ENCODE assay signal across 14 cellular contexts in genomic region chr2:42106257-42106816, GRCh38. TPM values are rescaled to one million over a fixed set of nuclear protein-coding genes. Genes with fewer than 3 reads are reported as not detected.
DNase-seq lines count a peak whose midpoint lies in the region; ATAC-seq and TF ChIP-seq lines count a peak whose summit lies in the region.
"Had no signal": no experiment of that assay in that cellular context is flagged by ENCODE, and none has a peak within 500 bp of the region (broad histone marks: within the 10 kb centered on the region; RNA-seq: fewer than 3 reads in every experiment).

No MANE protein-coding gene starts in this region.

- no peak for TF ChIP-seq CTCF in GM23338 (conservative IDR thresholded peaks at IDR 0.05; ENCODE audit: low read depth in 2 of 2)

- peaks cover 3% of the 10 kb centered on the region; the same call in 1 of the 2 replicates for H3K9me2 ChIP-seq in GM23338 (ENCODE audit: insufficient read depth)

- H3K9me3 Mint-ChIP-seq in GM23338 = no peaks in the 10 kb centered on the region
- H3K9me3 Mint-ChIP-seq: effector memory CD8-positive, alpha-beta T cell; memory B cell had no signal

- H3K4me2 ChIP-seq in GM23338 (peak overlapping the region; percentile 12), mesenchymal stem cell (ENCODE audit: low read length, poor library complexity, severe bottlenecking) (no peak overlapping the region)

- H3K27me3 ChIP-seq in GM23338 (ENCODE audit: insufficient read depth) = 0 out of 2 replicates have a peak, but pooled peaks cover 5% of the 10 kb centered on the region
- no peaks in the 10 kb centered on the region for H3K27me3 ChIP-seq in mesenchymal stem cell (ENCODE audit: control insufficient read depth in 1 of 2, insufficient read depth in 1 of 2, low read length in 2 of 2)
- H3K27me3 ChIP-seq in thymus (ENCODE audit: control insufficient read depth, insufficient read depth) = no peaks in the 10 kb centered on the region
- H3K27me3 ChIP-seq: MG63, pancreas had no signal

- no peak overlapping the region for H3K14ac ChIP-seq in mesenchymal stem cell (ENCODE audit: low read length in 2 of 2)

- H4K20me1 ChIP-seq in GM23338 (replicated peaks; ENCODE audit: insufficient read depth) = no peaks in the 10 kb centered on the region

- H3K9ac ChIP-seq in SK-N-MC (ENCODE audit: insufficient read length) (no peak overlapping the region), mesenchymal stem cell (ENCODE audit: low read length) (no peak overlapping the region)

- H3K4me1 ChIP-seq in GM23338 (ENCODE audit: insufficient read depth) (peaks cover 36% of the 10 kb centered on the region), mesenchymal stem cell (ENCODE audit: control insufficient read depth, insufficient read depth, low read depth, low read length) (peaks cover 18% of the 10 kb centered on the region), thymus (ENCODE audit: control insufficient read depth, insufficient read depth, low read length) (peaks cover 70% of the 10 kb centered on the region)

- no peak overlapping the region for H3K27ac ChIP-seq in GM23338 (ENCODE audit: low read depth)
- peak overlapping the region; percentile 5; the same call in 1 of the 2 replicates for H3K27ac ChIP-seq in SK-N-MC
- H3K27ac ChIP-seq in mesenchymal stem cell (ENCODE audit: low read length, poor library complexity, severe bottlenecking) = no peak overlapping the region
- H3K27ac ChIP-seq in thymus (ENCODE audit: low read depth) = peak overlapping the region; percentile 100
- no peak overlapping the region for H3K27ac ChIP-seq in substantia nigra (ENCODE audit: low read depth, low read length, poor library complexity, severe bottlenecking)

- H3K4me3 Mint-ChIP-seq in GM23338 = no peak overlapping the region
- H3K4me3 Mint-ChIP-seq: brain; effector memory CD8-positive, alpha-beta T cell; memory B cell; T-helper 17 cell had no signal

- H3K18ac ChIP-seq in mesenchymal stem cell (ENCODE audit: low read depth in 1 of 2, low read length in 2 of 2) = no peak overlapping the region

- no peaks in the 10 kb centered on the region for H3K79me2 ChIP-seq in GM23338 (replicated peaks; ENCODE audit: insufficient read depth)

- H3F3A ChIP-seq in GM23338 (replicated peaks; ENCODE audit: low read depth) = peaks cover 14% of the 10 kb centered on the region

- no peak overlapping the region for H2BK120ac ChIP-seq in mesenchymal stem cell (ENCODE audit: low read depth, low read length)

- peak overlapping the region; percentile 77 for H4K91ac ChIP-seq in mesenchymal stem cell (ENCODE audit: low read length)

- peaks cover 9% of the 10 kb centered on the region for H3K27me3 Mint-ChIP-seq in GM23338 (ENCODE audit: insufficient read depth, low read depth, poor library complexity)
- H3K27me3 Mint-ChIP-seq: brain; effector memory CD8-positive, alpha-beta T cell; memory B cell; T-helper 17 cell had no signal

- H3K23ac ChIP-seq in mesenchymal stem cell (ENCODE audit: low read length in 2 of 2) = no peak overlapping the region

- H3K36me3 Mint-ChIP-seq in GM23338 (ENCODE audit: low read depth) = no peaks in the 10 kb centered on the region
- H3K36me3 Mint-ChIP-seq: brain, memory B cell had no signal

- WGBS in mesenchymal stem cell = 89% methylated on average over 9 of the region's 10 CpGs
- 83% methylated on average over 10 of the region's 10 CpGs for WGBS in thymus

- no peak overlapping the region for H2BK15ac ChIP-seq in mesenchymal stem cell (ENCODE audit: low read depth, poor library complexity, severe bottlenecking)

- no peak overlapping the region for H3K4ac ChIP-seq in mesenchymal stem cell (ENCODE audit: low read depth in 1 of 2, low read length in 2 of 2)

- no peak overlapping the region for H4K8ac ChIP-seq in mesenchymal stem cell (ENCODE audit: low read length)

- DNase-seq in GM23338 (ENCODE audit: low spot score) (no peak), SK-N-MC (ENCODE audit: low read depth, low spot score) (no peak), mesenchymal stem cell (no peak), NCI-H1417 treated with DMSO at 0.1 percent for 48 hours (lab: John Stamatoyannopoulos, UW) (no peak), substantia nigra (lab: John Stamatoyannopoulos, UW) (no peak)
- DNase-seq: MG63 had no signal

- no peak overlapping the region for H2AK5ac ChIP-seq in mesenchymal stem cell (ENCODE audit: low read length, severe bottlenecking)

- H3K9me3 ChIP-seq in SK-N-MC (ENCODE audit: low read depth, low read length) (no peaks in the 10 kb centered on the region), mesenchymal stem cell (ENCODE audit: control insufficient read depth, low read length) (no peaks in the 10 kb centered on the region), thymus (ENCODE audit: control insufficient read depth) (no peaks in the 10 kb centered on the region)
- H3K9me3 ChIP-seq: MG63, pancreas had no signal

- H3K36me3 ChIP-seq in GM23338 (ENCODE audit: insufficient read depth) (no peaks in the 10 kb centered on the region), SK-N-MC (ENCODE audit: insufficient read depth, low read length) (no peaks in the 10 kb centered on the region), mesenchymal stem cell (ENCODE audit: control insufficient read depth in 1 of 2, insufficient read depth in 2 of 2, low read depth in 1 of 2, low read length in 2 of 2) (no peaks in the 10 kb centered on the region), thymus (ENCODE audit: control insufficient read depth, insufficient read depth) (no peaks in the 10 kb centered on the region)
- H3K36me3 ChIP-seq: MG63, pancreas had no signal

- ATAC-seq in GM23338 (no peak), GM18520 (IDR thresholded peaks at IDR 0.05; ENCODE audit: unreplicated experiment) (no peak), GM21528 (IDR thresholded peaks at IDR 0.05; ENCODE audit: low FRiP score, unreplicated experiment) (no peak)

- H3K4me1 Mint-ChIP-seq in GM23338 = peaks cover 36% of the 10 kb centered on the region

- no peak overlapping the region for H3K4me3 ChIP-seq in GM23338
- 0 out of 2 replicates have a peak overlapping the region, but pooled peaks have one; percentile 8 for H3K4me3 ChIP-seq in SK-N-MC
- H3K4me3 ChIP-seq in mesenchymal stem cell (ENCODE audit: insufficient read depth in 1 of 2, low read depth in 1 of 2, low read length in 2 of 2) = no peak overlapping the region
- peak overlapping the region; percentile 32 for H3K4me3 ChIP-seq in thymus (ENCODE audit: low read length)
- H3K4me3 ChIP-seq: MG63, pancreas had no signal

- no peaks in the 10 kb centered on the region for H3K79me1 ChIP-seq in mesenchymal stem cell (replicated peaks; ENCODE audit: low read length, poor library complexity, severe bottlenecking)

- H2AFZ ChIP-seq in GM23338 (peak overlapping the region; percentile 96), mesenchymal stem cell (ENCODE audit: low read depth, low read length) (no peak overlapping the region)

- no peak overlapping the region for H2BK12ac ChIP-seq in mesenchymal stem cell (ENCODE audit: low read length in 2 of 2)

- no peak overlapping the region for H2BK5ac ChIP-seq in mesenchymal stem cell (ENCODE audit: low read depth, low read length, poor library complexity, severe bottlenecking)

- no peak overlapping the region for H3K27ac Mint-ChIP-seq in GM23338
- H3K27ac Mint-ChIP-seq: effector memory CD8-positive, alpha-beta T cell; memory B cell; T-helper 17 cell had no signal

TF ChIP-seq in GM23338, 12 proteins besides CTCF, POLR2A, EP300 and RAD21 (continues in another document):
- TF ChIP-seq JUNB (IDR thresholded peaks at IDR 0.05; ENCODE audit: unreplicated experiment) (no peak), POLR2AphosphoS5 (IDR thresholded peaks at IDR 0.05; ENCODE audit: low read depth) (no peak), ZNF114 (CRISPR knock-in tag; IDR thresholded peaks at IDR 0.05) (no peak), REST (IDR thresholded peaks at IDR 0.05; ENCODE audit: unreplicated experiment) (no peak), EZH2phosphoT487 (IDR thresholded peaks at IDR 0.05; ENCODE audit: unreplicated experiment) (no peak), EZH2 (IDR thresholded peaks at IDR 0.05; ENCODE audit: low read depth, unreplicated experiment) (no peak), CREB1 (CRISPR knock-in tag; IDR thresholded peaks at IDR 0.05; ENCODE audit: low read depth) (no peak), ETS1 (IDR thresholded peaks at IDR 0.05) (no peak), STAT1 (IDR thresholded peaks at IDR 0.05; ENCODE audit: unreplicated experiment) (no peak)

RNA-seq across cellular contexts. Expression of gene PKDCC, which starts 58.5 kb away (rescaled TPM):
- 32.8 and 44.8 TPM in 2 replicates for total RNA-seq in GM23338 (2014; rRNA removed; shearing (Covaris generic))
- polyA plus RNA-seq in GM23338 (2016; fragmentation: Nextera tagmentation; extraction: Ambion mirVana) (7.0 and 9.3 TPM in 2 replicates), thymus (25.1 TPM)
- polyA plus RNA-seq in mesenchymal stem cell (2013, experiment 1 of 2) = 35.7 TPM
- polyA plus RNA-seq in mesenchymal stem cell (2013, experiment 2 of 2) = 35.3 TPM

Comparison
In these comparisons a context has a peak if more than half of its experiments do, and no peak if none do; other contexts are left out.
1. H3K27ac ChIP-seq: peak in SK-N-MC (single experiment) and thymus (single experiment); none in GM23338 (single experiment), mesenchymal stem cell (single experiment) and substantia nigra (single experiment).
2. H3K4me3 ChIP-seq: peak in SK-N-MC (single experiment) and thymus (single experiment); none in GM23338 (single experiment) and mesenchymal stem cell (0 of 2).